Comparison of ENCODE assay signal across 8 cellular contexts in genomic region chr17:43368740-43369506, GRCh38. TPM values are rescaled to one million over a fixed set of nuclear protein-coding genes. Genes with fewer than 3 reads are reported as not detected.
A peak's percentile ranks its signal among the peaks of the same experiment; 100 is the strongest.
DNase-seq lines count a peak whose midpoint lies in the region; FAIRE-seq and TF ChIP-seq lines count a peak whose summit lies in the region.

No MANE protein-coding gene starts in this region.

- intact Hi-C loops in spleen (cut with DNase I; ENCODE audit: low total_unique reads), result no loop called here

- peak overlapping the region; percentile 84 for H2AFZ ChIP-seq in keratinocyte (ENCODE audit: control insufficient read depth, low read length)

- 1 to 4% (median 1%) methylated on average over 22 to 51 of the region's 51 CpGs for WGBS in spleen, 5 donors

- H3K4me1 Mint-ChIP-seq in chondrocyte (ENCODE audit: low read depth), result peaks cover 25% of the 10 kb centered on the region

- H3K9me3 Mint-ChIP-seq in chondrocyte (ENCODE audit: low read depth), result no peaks in the 10 kb centered on the region

- H3K4me3 ChIP-seq in HEK293 (ENCODE audit: low read depth, low read length), result peak overlapping the region; percentile 25
- peak overlapping the region; percentile 36 to 63 (median 57) for H3K4me3 ChIP-seq in keratinocyte (ENCODE audit: control insufficient read depth in 2 of 3, extremely low read depth in 1 of 3, insufficient read depth in 2 of 3, low read depth in 1 of 3, low read length in 3 of 3)
- peak overlapping the region; percentile 17 to 70 (median 44) for H3K4me3 ChIP-seq in spleen

- H3K27me3 Mint-ChIP-seq in chondrocyte (ENCODE audit: low read depth), result no peaks in the 10 kb centered on the region

- POLR2A ChIA-PET in HEK293 (lab: Yijun Ruan, JAX), result interaction anchor here (0.6 to 3.9 kb wide), 43 partner anchors 9 to 791 kb away, joined by 3 to 130 read pairs (median 5); partner anchors contain the start of genes ARL4D, BECN1, DHX8 and NBR1

- H3K36me3 Mint-ChIP-seq in chondrocyte (ENCODE audit: low read depth), result no peaks in the 10 kb centered on the region

- TF ChIP-seq POLR2A in spleen (IDR thresholded peaks at IDR 0.05), result peak in 1 of 3 donors; percentile 34

- no peaks in the 10 kb centered on the region for H3K79me2 ChIP-seq in keratinocyte (ENCODE audit: control insufficient read depth, insufficient read depth, low read length)

- H3K4me2 ChIP-seq in keratinocyte (ENCODE audit: control insufficient read depth, extremely low read depth, insufficient read depth, low read depth, low read length), result peak overlapping the region; percentile 86

- H3K27ac ChIP-seq in HEK293 (ENCODE audit: extremely low read depth, low read depth, low read length) (peak overlapping the region; percentile 99), keratinocyte (ENCODE audit: control insufficient read depth, insufficient read depth, low read length) (peak overlapping the region; percentile 100), spleen (peak overlapping the region; percentile 99 to 100 (median 100))

- CTCF ChIA-PET in HEK293 (lab: Yijun Ruan, JAX), result interaction anchor here (0.7 to 2.1 kb wide), 7 partner anchors 12 to 340 kb away, joined by 3 to 29 read pairs (median 5); partner anchors contain the start of gene DHX8

- dilution Hi-C loops in keratinocyte (cut with MboI; ENCODE audit: extremely low pct_ligation_motif_present, low sequenced_read_pairs), result no loop called here

- H3K36me3 ChIP-seq in HEK293 (ENCODE audit: control insufficient read depth in 2 of 2, insufficient read depth in 1 of 2, low read length in 2 of 2), result no peaks in the 10 kb centered on the region; a peak in 1 of 3 replicates
- H3K36me3 ChIP-seq in keratinocyte (ENCODE audit: control insufficient read depth in 2 of 2, extremely low read depth in 1 of 2, insufficient read depth in 2 of 2, low read length in 2 of 2), result no peaks in the 10 kb centered on the region
- H3K36me3 ChIP-seq in spleen, result no peaks in the 10 kb centered on the region

- H3K9ac ChIP-seq in keratinocyte (ENCODE audit: control insufficient read depth, extremely low read depth, insufficient read depth, low read length), result peak overlapping the region; percentile 94

- H3K4me1 ChIP-seq in HEK293 (ENCODE audit: control insufficient read depth, insufficient read depth, low read length) (peaks cover 20% of the 10 kb centered on the region; the same call in 1 of the 2 replicates), keratinocyte (ENCODE audit: control insufficient read depth, extremely low read depth, insufficient read depth, low read length) (peaks cover 18% of the 10 kb centered on the region), spleen (peaks cover 17 to 70% (median 52%) of the 10 kb centered on the region in 6 donors)

- FAIRE-seq in keratinocyte (lab: Jason Lieb, UNC), result no peak

- H3K27me3 ChIP-seq in keratinocyte (ENCODE audit: control insufficient read depth, extremely low read depth, insufficient read depth, low read length), result no peaks in the 10 kb centered on the region
- H3K27me3 ChIP-seq in spleen (replicated peaks in 1 of 7), result no peaks in the 10 kb centered on the region

- peak overlapping the region; percentile 100 for H3K27ac Mint-ChIP-seq in chondrocyte (ENCODE audit: unreplicated experiment)

- no peaks in the 10 kb centered on the region for H3K9me3 ChIP-seq in HEK293 (ENCODE audit: control insufficient read depth, insufficient read depth, low read depth, low read length)
- no peaks in the 10 kb centered on the region for H3K9me3 ChIP-seq in keratinocyte (ENCODE audit: control insufficient read depth, low read depth, low read length)
- no peaks in the 10 kb centered on the region for H3K9me3 ChIP-seq in spleen

- H4K20me1 ChIP-seq in keratinocyte (ENCODE audit: control insufficient read depth, extremely low read depth, insufficient read depth, low read length), result no peaks in the 10 kb centered on the region

- TF ChIP-seq CTCF in HEK293 (tag by site-specific recombination; IDR thresholded peaks at IDR 0.05) (peak; percentile 58), chondrocyte (IDR thresholded peaks at IDR 0.05) (no peak), keratinocyte (optimal IDR thresholded peaks at IDR 0.05 in 1 of 3, IDR thresholded peaks at IDR 0.05 in 1 of 3, conservative IDR thresholded peaks at IDR 0.05 in 1 of 3; ENCODE audit: extremely low read depth in 1 of 3, insufficient read depth in 2 of 3, low read length in 3 of 3) (peak in 1 of 3 experiments; percentile 60), spleen (IDR thresholded peaks at IDR 0.05 in 8 of 11, conservative IDR thresholded peaks at IDR 0.05 in 3 of 11) (peak in 3 of 11 experiments; percentile 9 to 37 (median 19))

- peak overlapping the region; percentile 67 for H3K4me3 Mint-ChIP-seq in chondrocyte (ENCODE audit: unreplicated experiment)

- no peaks in the 10 kb centered on the region for H3K9me1 ChIP-seq in keratinocyte (ENCODE audit: control insufficient read depth, extremely low read depth, insufficient read depth, low read length)

- DNase-seq in COLO829 (ENCODE audit: low spot score) (peak; percentile 47), NCI-H2227 treated with DMSO at 0.1 percent for 48 hours (lab: John Stamatoyannopoulos, UW) (peak; percentile 84), chondrocyte (ENCODE audit: low spot score) (no peak), keratinocyte (ENCODE audit: low read depth, low spot score) (no peak), spleen (peak; percentile 93), mesenteric fat pad (ENCODE audit: low spot score) (no peak)
- DNase-seq in activated CD4-positive, alpha-beta T cell treated with anti-CD3 and anti-CD28 coated beads for 1 hour, result peak; percentile 48

TF ChIP-seq in HEK293, 187 proteins besides CTCF, POLR2A, EP300 and RAD21 (continues in another document):
- no peak for TF ChIP-seq HOXD13 (CRISPR knock-in tag; IDR thresholded peaks at IDR 0.05; ENCODE audit: borderline replicate concordance)
- no peak for TF ChIP-seq ZNF544 (tag by site-specific recombination; IDR thresholded peaks at IDR 0.05)
- TF ChIP-seq, protein P1, sequence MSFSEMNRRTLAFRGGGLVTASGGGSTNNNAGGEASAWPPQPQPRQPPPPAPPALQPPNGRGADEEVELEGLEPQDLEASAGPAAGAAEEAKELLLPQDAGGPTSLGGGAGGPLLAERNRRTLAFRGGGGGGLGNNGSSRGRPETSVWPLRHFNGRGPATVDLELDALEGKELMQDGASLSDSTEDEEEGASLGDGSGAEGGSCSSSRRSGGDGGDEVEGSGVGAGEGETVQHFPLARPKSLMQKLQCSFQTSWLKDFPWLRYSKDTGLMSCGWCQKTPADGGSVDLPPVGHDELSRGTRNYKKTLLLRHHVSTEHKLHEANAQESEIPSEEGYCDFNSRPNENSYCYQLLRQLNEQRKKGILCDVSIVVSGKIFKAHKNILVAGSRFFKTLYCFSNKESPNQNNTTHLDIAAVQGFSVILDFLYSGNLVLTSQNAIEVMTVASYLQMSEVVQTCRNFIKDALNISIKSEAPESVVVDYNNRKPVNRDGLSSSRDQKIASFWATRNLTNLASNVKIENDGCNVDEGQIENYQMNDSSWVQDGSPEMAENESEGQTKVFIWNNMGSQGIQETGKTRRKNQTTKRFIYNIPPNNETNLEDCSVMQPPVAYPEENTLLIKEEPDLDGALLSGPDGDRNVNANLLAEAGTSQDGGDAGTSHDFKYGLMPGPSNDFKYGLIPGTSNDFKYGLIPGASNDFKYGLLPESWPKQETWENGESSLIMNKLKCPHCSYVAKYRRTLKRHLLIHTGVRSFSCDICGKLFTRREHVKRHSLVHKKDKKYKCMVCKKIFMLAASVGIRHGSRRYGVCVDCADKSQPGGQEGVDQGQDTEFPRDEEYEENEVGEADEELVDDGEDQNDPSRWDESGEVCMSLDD (tag by site-specific recombination; IDR thresholded peaks at IDR 0.05), result peak; percentile 22
- no peak; the same call in 1 of the 2 replicates for TF ChIP-seq MYNN (tag by site-specific recombination; IDR thresholded peaks at IDR 0.05; ENCODE audit: borderline replicate concordance)
- peak; percentile 34; the same call in 1 of the 2 replicates for TF ChIP-seq INSM2 (tag by site-specific recombination; IDR thresholded peaks at IDR 0.05)
- TF ChIP-seq ZNF37A (tag by site-specific recombination; IDR thresholded peaks at IDR 0.05), result no peak
- 0 out of 2 replicates have a peak, but pooled peaks have one; percentile 49 for TF ChIP-seq ZNF76 (tag by site-specific recombination; IDR thresholded peaks at IDR 0.05; ENCODE audit: borderline replicate concordance, low read depth)
- TF ChIP-seq ZNF350 (tag by site-specific recombination; IDR thresholded peaks at IDR 0.05), result no peak
- peak; percentile 84 for TF ChIP-seq ZNF324 (tag by site-specific recombination; IDR thresholded peaks at IDR 0.05)
- peak; percentile 43 for TF ChIP-seq IKZF3 (tag by site-specific recombination; IDR thresholded peaks at IDR 0.05)
- no peak for TF ChIP-seq ZNF560 (tag by site-specific recombination; IDR thresholded peaks at IDR 0.05; ENCODE audit: borderline replicate concordance)
- TF ChIP-seq ZNF23 (tag by site-specific recombination; IDR thresholded peaks at IDR 0.05; ENCODE audit: borderline replicate concordance), result no peak
- no peak for TF ChIP-seq ZNF202 (tag by site-specific recombination; IDR thresholded peaks at IDR 0.05; ENCODE audit: borderline replicate concordance)
- no peak for TF ChIP-seq KLF10 (tag by site-specific recombination; IDR thresholded peaks at IDR 0.05)

RNA-seq across cellular contexts. Expression of gene ARL4D, which starts 29.9 kb away (rescaled TPM):
- total RNA-seq in chondrocyte (33.8 to 38.0 TPM (median 37.5 TPM) in 3 replicates), spleen (10 to 100 TPM in 6 of 7 donors, 1 to 10 TPM in 1; 9.9 to 30.4 (median 18.6) TPM), mesenteric fat pad (18.0 TPM)
- polyA plus RNA-seq in keratinocyte (36.5 to 49.1 TPM (median 43.1 TPM) in 3 replicates), spleen (1 to 10 TPM; 4.6 to 9.6 (median 7.2) TPM)
- polyA plus RNA-seq in keratinocyte (2011; ENCODE audit: low read depth), result 9.5 TPM
- 28.9 and 46.0 TPM in 2 replicates for polyA plus RNA-seq in keratinocyte (2011; cell fraction: cytosol; rRNA removed)
- 61.6 and 68.3 TPM in 2 replicates for polyA plus RNA-seq in keratinocyte (2011; cell fraction: nucleus; rRNA removed)
- polyA plus RNA-seq in keratinocyte (2012; ENCODE audit: low replicate concordance), result 40.7 and 45.9 TPM in 2 replicates
- polyA minus RNA-seq in keratinocyte, result 21.7 to 43.7 TPM (median 36.6 TPM) in 3 replicates
- 32.8 TPM for polyA minus RNA-seq in keratinocyte (2011; cell fraction: cytosol; rRNA and poly(A)+ RNA removed)
- 26.6 and 27.1 TPM in 2 replicates for polyA minus RNA-seq in keratinocyte (2011; cell fraction: nucleus; rRNA and poly(A)+ RNA removed)

Comparison
In these comparisons a context has a peak if more than half of its experiments do, and no peak if none do; other contexts are left out.
1. DNase-seq: peak in COLO829 (single experiment), NCI-H2227 treated with DMSO at 0.1 percent for 48 hours (single experiment), activated CD4-positive, alpha-beta T cell treated with anti-CD3 and anti-CD28 coated beads for 1 hour (single experiment) and spleen (single experiment); none in chondrocyte (single experiment), keratinocyte (single experiment) and mesenteric fat pad (single experiment).
2. Peak in every context shown above with its lines, with median percentiles within 50 percentile points of each other: H3K27ac ChIP-seq and H3K4me3 ChIP-seq.